In genomic region chr2:42988055-42988454, GRCh38 we compare ENCODE assay signal across 8 cellular contexts.
A peak's percentile ranks its signal among the peaks of the same experiment; 100 is the strongest.
DNase-seq lines count a peak whose midpoint lies in the region; ATAC-seq and TF ChIP-seq lines count a peak whose summit lies in the region.
"Not testable (repeated sequence)": the region's sequence is repeated elsewhere in the genome, so short reads cannot be mapped to it uniquely, and the experiment has no call there.

No MANE protein-coding gene starts in this region.

- H3K9me2 ChIP-seq in PC-9 (ENCODE audit: insufficient read depth) = not testable (repeated sequence)

- H3K4me3 Mint-ChIP-seq in WTC11 = not testable (repeated sequence)

- H3K4me1 Mint-ChIP-seq in WTC11 = peaks cover 11% of the 10 kb centered on the region

- POLR2A ChIA-PET in HEK293 (lab: Yijun Ruan, JAX); PC-9 (lab: Charles Lee; ENCODE audit: unreplicated experiment); WTC11 (lab: Charles Lee): not testable (repeated sequence)

- H3K27ac ChIP-seq in HEK293 (ENCODE audit: extremely low read depth, low read depth, low read length); spleen: not testable (repeated sequence)
- H3K27ac ChIP-seq in PC-9 (peak overlapping the region; percentile 72), body of pancreas (peak overlapping the region in 3 of 4 donors; percentile 3 to 77 (median 56)), foreskin keratinocyte (peak overlapping the region; percentile 88)

- not testable (repeated sequence) for H3K36me3 Mint-ChIP-seq in WTC11

- H3K27me3 ChIP-seq in PC-9 (ENCODE audit: insufficient read depth, low read depth); body of pancreas; foreskin keratinocyte; spleen (replicated peaks in 1 of 7): not testable (repeated sequence)

- not testable (repeated sequence) for BruUV-seq in PC-9 (replicated peaks; lab: Mats Ljungman, UMichigan)

- peaks cover 38% of the 10 kb centered on the region for H3F3A ChIP-seq in PC-9 (ENCODE audit: insufficient read depth, low read depth)

- H4K20me1 ChIP-seq in PC-9 (ENCODE audit: insufficient read depth) = not testable (repeated sequence)

- not testable (repeated sequence) for H3K4me2 ChIP-seq in PC-9

- not testable (repeated sequence) for H3K4me1 ChIP-seq in HEK293 (ENCODE audit: control insufficient read depth, insufficient read depth, low read length); spleen
- H3K4me1 ChIP-seq in PC-9 (replicated peaks; ENCODE audit: insufficient read depth) (peaks cover 25% of the 10 kb centered on the region), body of pancreas (peaks cover 41% of the 10 kb centered on the region), foreskin keratinocyte (peaks cover 14% of the 10 kb centered on the region)

- H3K79me2 ChIP-seq in PC-9 (ENCODE audit: low read depth) = not testable (repeated sequence)

- H3K36me3 ChIP-seq in HEK293 (ENCODE audit: control insufficient read depth in 2 of 2, insufficient read depth in 1 of 2, low read length in 2 of 2); PC-9 (ENCODE audit: low read depth); body of pancreas (replicated peaks in 1 of 2; ENCODE audit: insufficient read depth in 1 of 2, low read depth in 2 of 2); spleen: not testable (repeated sequence)

- intact Hi-C loops in PC-9 (cut with micrococcal nuclease; ENCODE audit: unreplicated experiment); body of pancreas (cut with DNase I); left colon (cut with DNase I, micrococcal nuclease): not testable (repeated sequence)
- intact Hi-C loops in spleen (cut with DNase I; ENCODE audit: low total_unique reads) = loop anchor here (10.0 kb wide), 1 partner anchor 117 kb away; no protein-coding TSS in a partner anchor

- H3K4me3 ChIP-seq in HEK293 (ENCODE audit: low read depth, low read length); PC-9; body of pancreas; spleen: not testable (repeated sequence)

- not testable (repeated sequence) for ATAC-seq in WTC11, body of pancreas, foreskin keratinocyte
- ATAC-seq in left colon = peak; percentile 12

- CTCF ChIA-PET in HEK293 (lab: Yijun Ruan, JAX) = interaction anchor here (0.7 to 1.7 kb wide), 3 partner anchors 12 to 241 kb away, joined by 3 to 7 read pairs (median 3); no protein-coding TSS in a partner anchor
- CTCF ChIA-PET in PC-9 (lab: Charles Lee); WTC11 (lab: Charles Lee): not testable (repeated sequence)

- H3K27me3 Mint-ChIP-seq in WTC11 (ENCODE audit: low read depth) = not testable (repeated sequence)

- not testable (repeated sequence) for H3K27ac Mint-ChIP-seq in WTC11

- H3K9me3 Mint-ChIP-seq in WTC11 = not testable (repeated sequence)

- H2AFZ ChIP-seq in PC-9 = not testable (repeated sequence)

- not testable (repeated sequence) for TF ChIP-seq CTCF in HEK293 (tag by site-specific recombination; IDR thresholded peaks at IDR 0.05); PC-9 (conservative IDR thresholded peaks at IDR 0.05); WTC11 (IDR thresholded peaks at IDR 0.05); body of pancreas (IDR thresholded peaks at IDR 0.05); foreskin keratinocyte (conservative IDR thresholded peaks at IDR 0.05); spleen (IDR thresholded peaks at IDR 0.05 in 8 of 11, conservative IDR thresholded peaks at IDR 0.05 in 3 of 11)

- DNase-seq in PC-9; WTC11 (ENCODE audit: low spot score); foreskin keratinocyte: not testable (repeated sequence)
- DNase-seq in body of pancreas (peak in 3 of 4 donors; percentile 1 to 25 (median 9)), left colon (peak in 1 of 2 donors; percentile 24), mesenteric fat pad (ENCODE audit: low spot score) (peak; percentile 26), spleen (peak; percentile 5)

- H3K9me3 ChIP-seq in HEK293 (ENCODE audit: control insufficient read depth, insufficient read depth, low read depth, low read length); PC-9 (ENCODE audit: insufficient read depth, low read depth); body of pancreas; spleen: not testable (repeated sequence)

- not testable (repeated sequence) for TF ChIP-seq POLR2A in body of pancreas (IDR thresholded peaks at IDR 0.05); spleen (IDR thresholded peaks at IDR 0.05)

- 18 to 36% methylated on average over 4 of the region's 4 CpGs for WGBS in body of pancreas, 2 donors
- 81 to 90% (median 85%) methylated on average over 4 of the region's 4 CpGs for WGBS in spleen, 5 donors

TF ChIP-seq in HEK293, 187 proteins besides CTCF, POLR2A, EP300 and RAD21:
- peak; percentile 89 for TF ChIP-seq ZNF121 (tag by site-specific recombination; IDR thresholded peaks at IDR 0.05)

TF ChIP-seq in WTC11, 78 proteins besides CTCF, POLR2A, EP300 and RAD21:
- TF ChIP-seq ZNF121 (CRISPR knock-in tag; IDR thresholded peaks at IDR 0.05) = 0 out of 2 replicates have a peak, but pooled peaks have one; percentile 32
